ENCODE assay signal across 18 cellular contexts in the genomic region with DNA sequence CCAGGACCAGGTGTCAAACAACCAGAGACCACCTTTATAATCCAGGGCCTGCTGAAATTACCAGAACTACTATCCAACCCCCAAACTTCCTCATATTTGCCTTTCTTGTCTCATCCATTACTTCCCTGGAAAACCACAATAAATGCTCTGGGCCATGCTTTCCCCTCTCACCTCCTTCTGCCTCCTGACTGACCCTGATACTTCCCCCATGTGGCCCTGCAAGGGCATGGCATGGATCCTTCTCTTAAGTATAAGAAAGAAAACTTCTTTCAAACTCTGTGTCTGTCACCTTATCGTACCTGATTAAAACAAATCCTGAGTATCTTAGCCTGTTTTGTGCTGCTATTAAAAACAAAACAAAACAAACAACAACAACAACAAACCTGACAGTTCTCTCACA. TPM values are rescaled to one million over a fixed set of nuclear protein-coding genes. Genes with fewer than 3 reads are reported as not detected.
DNase-seq lines count a peak whose midpoint lies in the region; TF ChIP-seq lines count a peak whose summit lies in the region.
"Had no signal": no experiment of that assay in that cellular context is flagged by ENCODE, and none has a peak within 500 bp of the region (broad histone marks: within the 10 kb centered on the region; RNA-seq: fewer than 3 reads in every experiment).

No MANE protein-coding gene starts in this region.

- peak overlapping the region; percentile 47 for H3K27ac Mint-ChIP-seq in activated naive CD4-positive, alpha-beta T cell treated with anti-CD3 and anti-CD28 coated beads, Interleukin-2, amount 50 U/mL, for 24 hours
- no peak overlapping the region for H3K27ac Mint-ChIP-seq in activated naive CD4-positive, alpha-beta T cell treated with anti-CD3 and anti-CD28 coated beads for 36 hours
- H3K27ac Mint-ChIP-seq in endodermal cell = no peak overlapping the region
- H3K27ac Mint-ChIP-seq: stimulated activated memory B cell treated with anti-CD40 and anti-IgM and Interleukin-4, amounts not matched to agents 10 μg/mL and 1 μg/mL and 100 μg/mL, for 72 hours had no signal

- no peaks in the 10 kb centered on the region for H3K27me3 Mint-ChIP-seq in activated naive CD4-positive, alpha-beta T cell treated with anti-CD3 and anti-CD28 coated beads, Interleukin-2, amount 50 U/mL, for 24 hours
- H3K27me3 Mint-ChIP-seq in activated naive CD4-positive, alpha-beta T cell treated with anti-CD3 and anti-CD28 coated beads for 36 hours (ENCODE audit: low read depth) = no peaks in the 10 kb centered on the region
- no peaks in the 10 kb centered on the region for H3K27me3 Mint-ChIP-seq in endodermal cell (ENCODE audit: insufficient read depth)
- H3K27me3 Mint-ChIP-seq: stimulated activated memory B cell treated with anti-CD40 and anti-IgM and Interleukin-4, amounts not matched to agents 10 μg/mL and 1 μg/mL and 100 μg/mL, for 72 hours had no signal

- no peaks in the 10 kb centered on the region for H3K4me1 ChIP-seq in endodermal cell (ENCODE audit: control insufficient read depth, insufficient read depth, low read length)
- H3K4me1 ChIP-seq: ascending aorta, upper lobe of left lung had no signal

- DNase-seq in activated naive CD4-positive, alpha-beta T cell treated with anti-CD3 and anti-CD28 coated beads for 36 hours = no peak
- DNase-seq in NCI-H69 (lab: John Stamatoyannopoulos, UW) = peak; percentile 9
- no peak for DNase-seq in endodermal cell
- DNase-seq in foreskin melanocyte = no peak
- DNase-seq in GM19238 (ENCODE audit: insufficient read length, low spot score) = no peak
- no peak for DNase-seq in activated naive CD4-positive, alpha-beta T cell treated with anti-CD3 and anti-CD28 coated beads, Interleukin-2, amount 50 U/mL, for 16 hours
- no peak for DNase-seq in DMS114 treated with DMSO at 0.1 percent for 48 hours (lab: John Stamatoyannopoulos, UW; ENCODE audit: unreplicated experiment)
- DNase-seq: activated CD4-positive, CD25-positive, alpha-beta regulatory T cell; activated gamma-delta T cell; dermis blood vessel endothelial cell; hippocampal formation; NCI-H1694 treated with DMSO at 0.1 percent for 48 hours; NCI-H524 treated with DMSO at 0.1 percent for 48 hours; upper lobe of left lung had no signal

- peak; percentile 79 for TF ChIP-seq CTCF in endodermal cell (conservative IDR thresholded peaks at IDR 0.05)

- CTCF ChIA-PET in activated naive CD4-positive, alpha-beta T cell treated with anti-CD3 and anti-CD28 coated beads for 36 hours (lab: Charles Lee) = no interaction called here

- peaks cover 10% of the 10 kb centered on the region for H3K9me3 ChIP-seq in endodermal cell (ENCODE audit: control insufficient read depth, low read length)
- H3K9me3 ChIP-seq: ascending aorta, upper lobe of left lung had no signal

- no peak overlapping the region for H3K4me3 Mint-ChIP-seq in activated naive CD4-positive, alpha-beta T cell treated with anti-CD3 and anti-CD28 coated beads, Interleukin-2, amount 50 U/mL, for 24 hours
- no peak overlapping the region for H3K4me3 Mint-ChIP-seq in activated naive CD4-positive, alpha-beta T cell treated with anti-CD3 and anti-CD28 coated beads for 36 hours
- H3K4me3 Mint-ChIP-seq in endodermal cell = no peak overlapping the region
- H3K4me3 Mint-ChIP-seq: stimulated activated memory B cell treated with anti-CD40 and anti-IgM and Interleukin-4, amounts not matched to agents 10 μg/mL and 1 μg/mL and 100 μg/mL, for 72 hours had no signal

- H3K27me3 ChIP-seq in endodermal cell (ENCODE audit: control insufficient read depth, insufficient read depth, low read length, poor library complexity, severe bottlenecking) = no peaks in the 10 kb centered on the region
- H3K27me3 ChIP-seq: ascending aorta, upper lobe of left lung had no signal

- no peak overlapping the region for H3K9ac ChIP-seq in endodermal cell (ENCODE audit: extremely low read depth, low read length, poor library complexity, severe bottlenecking)

- H3K36me3 ChIP-seq in endodermal cell (ENCODE audit: control insufficient read depth, insufficient read depth, low read length) = peaks cover 13% of the 10 kb centered on the region

- H3K9me3 Mint-ChIP-seq in activated naive CD4-positive, alpha-beta T cell treated with anti-CD3 and anti-CD28 coated beads, Interleukin-2, amount 50 U/mL, for 24 hours = no peaks in the 10 kb centered on the region
- H3K9me3 Mint-ChIP-seq in activated naive CD4-positive, alpha-beta T cell treated with anti-CD3 and anti-CD28 coated beads for 36 hours = no peaks in the 10 kb centered on the region
- H3K9me3 Mint-ChIP-seq in endodermal cell = no peaks in the 10 kb centered on the region
- H3K9me3 Mint-ChIP-seq: stimulated activated memory B cell treated with anti-CD40 and anti-IgM and Interleukin-4, amounts not matched to agents 10 μg/mL and 1 μg/mL and 100 μg/mL, for 72 hours had no signal

- 97% methylated on average over 1 of the region's 1 CpG; no CpG with 5 or more reads in 1 of the 2 experiments for WGBS in endodermal cell (ENCODE audit: insufficient coverage in 1 of 2, insufficient read length in 1 of 2), 2 experiments

- H3K4me1 Mint-ChIP-seq in activated naive CD4-positive, alpha-beta T cell treated with anti-CD3 and anti-CD28 coated beads, Interleukin-2, amount 50 U/mL, for 24 hours = peaks cover 5% of the 10 kb centered on the region
- H3K4me1 Mint-ChIP-seq in activated naive CD4-positive, alpha-beta T cell treated with anti-CD3 and anti-CD28 coated beads for 36 hours (ENCODE audit: low read depth) = peaks cover 4% of the 10 kb centered on the region
- H3K4me1 Mint-ChIP-seq in endodermal cell = peaks cover 4% of the 10 kb centered on the region
- H3K4me1 Mint-ChIP-seq: stimulated activated memory B cell treated with anti-CD40 and anti-IgM and Interleukin-4, amounts not matched to agents 10 μg/mL and 1 μg/mL and 100 μg/mL, for 72 hours had no signal

- H3K4me3 ChIP-seq in endodermal cell (ENCODE audit: low read length) = no peak overlapping the region
- H3K4me3 ChIP-seq: ascending aorta, smooth muscle cell, upper lobe of left lung had no signal

- no peak overlapping the region for H3K27ac ChIP-seq in endodermal cell (ENCODE audit: low read depth, low read length)
- H3K27ac ChIP-seq: ascending aorta, upper lobe of left lung had no signal

- peaks cover 17% of the 10 kb centered on the region for H3K36me3 Mint-ChIP-seq in activated naive CD4-positive, alpha-beta T cell treated with anti-CD3 and anti-CD28 coated beads, Interleukin-2, amount 50 U/mL, for 24 hours
- H3K36me3 Mint-ChIP-seq in activated naive CD4-positive, alpha-beta T cell treated with anti-CD3 and anti-CD28 coated beads for 36 hours (ENCODE audit: low read depth) = no peaks in the 10 kb centered on the region
- H3K36me3 Mint-ChIP-seq in endodermal cell (ENCODE audit: low read depth) = peaks cover 18% of the 10 kb centered on the region

- intact Hi-C loops in activated naive CD4-positive, alpha-beta T cell treated with anti-CD3 and anti-CD28 coated beads for 36 hours (cut with micrococcal nuclease) = no loop called here

RNA-seq across cellular contexts. Expression of a gene that starts 44.7 kb away (rescaled TPM):
- total RNA-seq in activated naive CD4-positive, alpha-beta T cell treated with anti-CD3 and anti-CD28 coated beads for 36 hours = 10 to 100 TPM; 19.0 to 20.7 TPM
- total RNA-seq in endodermal cell = 1 to 10 TPM; 1.1 to 4.7 TPM
- polyA plus RNA-seq in endodermal cell (2013, experiment 1 of 2) = 1.1 TPM
- 1.3 TPM for polyA plus RNA-seq in endodermal cell (2013, experiment 2 of 2)
